1 cellular context compared by ENCODE assay signal in the genomic region with DNA sequence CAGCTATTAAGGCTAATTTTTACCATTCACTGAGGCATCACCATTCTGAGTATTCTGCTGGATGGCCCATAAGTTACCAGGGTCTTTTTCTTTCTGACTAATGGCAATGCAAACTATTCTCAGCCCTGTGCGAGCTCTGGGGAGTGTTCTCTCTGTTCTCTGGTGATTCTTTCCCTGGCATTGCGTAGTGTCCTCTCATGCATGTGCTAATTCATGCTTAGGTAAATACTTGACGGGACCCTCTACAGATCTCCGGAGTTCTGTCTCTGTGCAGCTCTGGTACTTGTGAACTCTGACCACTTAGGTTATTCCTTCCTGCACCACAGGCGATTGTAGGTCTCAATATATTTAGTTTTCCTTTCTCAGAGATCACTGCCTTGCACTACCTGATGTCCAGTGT.
TF ChIP-seq lines count a peak whose summit lies in the region.

No MANE protein-coding gene starts in this region.

TF ChIP-seq in K562, 482 proteins besides CTCF, POLR2A, EP300 and RAD21:
- no peak for TF ChIP-seq ZNF57 (CRISPR knock-in tag; IDR thresholded peaks at IDR 0.05)
- TF ChIP-seq ZNF12 (CRISPR knock-in tag; IDR thresholded peaks at IDR 0.05) = no peak
- TF ChIP-seq, protein P1, sequence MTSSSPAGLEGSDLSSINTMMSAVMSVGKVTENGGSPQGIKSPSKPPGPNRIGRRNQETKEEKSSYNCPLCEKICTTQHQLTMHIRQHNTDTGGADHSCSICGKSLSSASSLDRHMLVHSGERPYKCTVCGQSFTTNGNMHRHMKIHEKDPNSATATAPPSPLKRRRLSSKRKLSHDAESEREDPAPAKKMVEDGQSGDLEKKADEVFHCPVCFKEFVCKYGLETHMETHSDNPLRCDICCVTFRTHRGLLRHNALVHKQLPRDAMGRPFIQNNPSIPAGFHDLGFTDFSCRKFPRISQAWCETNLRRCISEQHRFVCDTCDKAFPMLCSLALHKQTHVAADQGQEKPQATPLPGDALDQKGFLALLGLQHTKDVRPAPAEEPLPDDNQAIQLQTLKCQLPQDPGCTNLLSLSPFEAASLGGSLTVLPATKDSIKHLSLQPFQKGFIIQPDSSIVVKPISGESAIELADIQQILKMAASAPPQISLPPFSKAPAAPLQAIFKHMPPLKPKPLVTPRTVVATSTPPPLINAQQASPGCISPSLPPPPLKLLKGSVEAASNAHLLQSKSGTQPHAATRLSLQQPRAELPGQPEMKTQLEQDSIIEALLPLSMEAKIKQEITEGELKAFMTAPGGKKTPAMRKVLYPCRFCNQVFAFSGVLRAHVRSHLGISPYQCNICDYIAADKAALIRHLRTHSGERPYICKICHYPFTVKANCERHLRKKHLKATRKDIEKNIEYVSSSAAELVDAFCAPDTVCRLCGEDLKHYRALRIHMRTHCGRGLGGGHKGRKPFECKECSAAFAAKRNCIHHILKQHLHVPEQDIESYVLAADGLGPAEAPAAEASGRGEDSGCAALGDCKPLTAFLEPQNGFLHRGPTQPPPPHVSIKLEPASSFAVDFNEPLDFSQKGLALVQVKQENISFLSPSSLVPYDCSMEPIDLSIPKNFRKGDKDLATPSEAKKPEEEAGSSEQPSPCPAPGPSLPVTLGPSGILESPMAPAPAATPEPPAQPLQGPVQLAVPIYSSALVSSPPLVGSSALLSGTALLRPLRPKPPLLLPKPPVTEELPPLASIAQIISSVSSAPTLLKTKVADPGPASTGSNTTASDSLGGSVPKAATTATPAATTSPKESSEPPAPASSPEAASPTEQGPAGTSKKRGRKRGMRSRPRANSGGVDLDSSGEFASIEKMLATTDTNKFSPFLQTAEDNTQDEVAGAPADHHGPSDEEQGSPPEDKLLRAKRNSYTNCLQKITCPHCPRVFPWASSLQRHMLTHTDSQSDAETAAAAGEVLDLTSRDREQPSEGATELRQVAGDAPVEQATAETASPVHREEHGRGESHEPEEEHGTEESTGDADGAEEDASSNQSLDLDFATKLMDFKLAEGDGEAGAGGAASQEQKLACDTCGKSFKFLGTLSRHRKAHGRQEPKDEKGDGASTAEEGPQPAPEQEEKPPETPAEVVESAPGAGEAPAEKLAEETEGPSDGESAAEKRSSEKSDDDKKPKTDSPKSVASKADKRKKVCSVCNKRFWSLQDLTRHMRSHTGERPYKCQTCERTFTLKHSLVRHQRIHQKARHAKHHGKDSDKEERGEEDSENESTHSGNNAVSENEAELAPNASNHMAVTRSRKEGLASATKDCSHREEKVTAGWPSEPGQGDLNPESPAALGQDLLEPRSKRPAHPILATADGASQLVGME (CRISPR knock-in tag; IDR thresholded peaks at IDR 0.05) = no peak
- no peak for TF ChIP-seq FOXM1 (IDR thresholded peaks at IDR 0.05; ENCODE audit: low read depth)
- no peak for TF ChIP-seq FOXM1 (CRISPR knock-in tag; IDR thresholded peaks at IDR 0.05; ENCODE audit: low read depth)
- no peak for TF ChIP-seq DMBX1 (CRISPR knock-in tag; IDR thresholded peaks at IDR 0.05; ENCODE audit: borderline replicate concordance)
TF ChIP-seq in K562: peak in this region for 0.
